ENCODE assay signal across 16 cellular contexts in genomic region chr9:72575673-72576072, GRCh38. TPM values are rescaled to one million over a fixed set of nuclear protein-coding genes. Genes with fewer than 3 reads are reported as not detected.
DNase-seq lines count a peak whose midpoint lies in the region; ATAC-seq and TF ChIP-seq lines count a peak whose summit lies in the region.
"Had no signal": no experiment of that assay in that cellular context is flagged by ENCODE, and none has a peak within 500 bp of the region (broad histone marks: within the 10 kb centered on the region; RNA-seq: fewer than 3 reads in every experiment).

No MANE protein-coding gene starts in this region.

- CTCF ChIA-PET in activated CD4-positive, alpha-beta memory T cell treated with anti-CD3 and anti-CD28 coated beads for 36 hours (lab: Charles Lee), result interaction anchor here (1.7 kb wide), 1 partner anchor 16 kb away, joined by 5 read pairs; no protein-coding TSS in a partner anchor
- CTCF ChIA-PET in activated CD4-positive, alpha-beta memory T cell treated with anti-CD3 and anti-CD28 coated beads, Interleukin-2, amount 10 ng/mL, durations not matched to agents 7 days and 5 days (lab: Charles Lee), result interaction anchor here (0.7 to 1.8 kb wide), 3 partner anchors 14 to 1380 kb away, joined by 3 to 4 read pairs (median 3); no protein-coding TSS in a partner anchor
- CTCF ChIA-PET in HEK293T (lab: Yijun Ruan, JAX), result interaction anchor here (0.5 kb wide), 1 partner anchor 21 kb away, joined by 8 read pairs; no protein-coding TSS in a partner anchor

- peak overlapping the region; percentile 52 for H3K4me3 ChIP-seq in psoas muscle
- no peak overlapping the region for H3K4me3 ChIP-seq in brain microvascular endothelial cell (ENCODE audit: low read depth, low read length)
- no peak overlapping the region for H3K4me3 ChIP-seq in thyroid gland (replicated peaks in 1 of 3)
- H3K4me3 ChIP-seq: GM12878 had no signal

- no peak for TF ChIP-seq POLR2A in thyroid gland (IDR thresholded peaks at IDR 0.05)

- intact Hi-C loops in activated CD4-positive, alpha-beta memory T cell treated with anti-CD3 and anti-CD28 coated beads for 36 hours (cut with micrococcal nuclease), result no loop called here
- intact Hi-C loops in psoas muscle (cut with DNase I) (loop anchor here (5.0 to 10.0 kb wide), 4 partner anchors 48 to 591 kb away; no protein-coding TSS in a partner anchor), thyroid gland (cut with DNase I) (no loop called here)

- DNase-seq in activated CD4-positive, alpha-beta memory T cell treated with anti-CD3 and anti-CD28 coated beads for 36 hours, result no peak
- no peak for DNase-seq in activated CD4-positive, alpha-beta memory T cell treated with anti-CD3 and anti-CD28 coated beads, Interleukin-2, amount 10 ng/mL, durations not matched to agents 7 days and 5 days
- DNase-seq in epithelial cell of prostate (ENCODE audit: low read depth, low spot score) (no peak), psoas muscle (no peak), brain microvascular endothelial cell (no peak), HEK293T (ENCODE audit: extremely low spot score) (no peak), thyroid gland (no peak)
- DNase-seq: Calu3, HFFc6, NCI-H1048, NCI-H2227 treated with DMSO at 0.1 percent for 48 hours, NCI-H526 treated with DMSO at 0.1 percent for 48 hours, OCI-M1 had no signal

- POLR2A ChIA-PET in activated CD4-positive, alpha-beta memory T cell treated with anti-CD3 and anti-CD28 coated beads for 36 hours (lab: Charles Lee), result interaction anchor here (0.8 to 1.1 kb wide), 2 partner anchors 13 to 48 kb away, joined by 3 read pairs; no protein-coding TSS in a partner anchor
- POLR2A ChIA-PET in activated CD4-positive, alpha-beta memory T cell treated with anti-CD3 and anti-CD28 coated beads, Interleukin-2, amount 10 ng/mL, durations not matched to agents 7 days and 5 days (lab: Charles Lee), result no interaction called here
- POLR2A ChIA-PET in HEK293T (lab: Yijun Ruan, JAX), result no interaction called here

- H3K9me3 Mint-ChIP-seq in activated CD4-positive, alpha-beta memory T cell treated with anti-CD3 and anti-CD28 coated beads for 36 hours, result no peaks in the 10 kb centered on the region
- H3K9me3 Mint-ChIP-seq in activated CD4-positive, alpha-beta memory T cell treated with anti-CD3 and anti-CD28 coated beads, Interleukin-2, amount 10 ng/mL, durations not matched to agents 7 days and 5 days, result no peaks in the 10 kb centered on the region
- H3K9me3 Mint-ChIP-seq: HFFc6 had no signal

- H3K36me3 Mint-ChIP-seq in activated CD4-positive, alpha-beta memory T cell treated with anti-CD3 and anti-CD28 coated beads for 36 hours, result no peaks in the 10 kb centered on the region
- no peaks in the 10 kb centered on the region for H3K36me3 Mint-ChIP-seq in activated CD4-positive, alpha-beta memory T cell treated with anti-CD3 and anti-CD28 coated beads, Interleukin-2, amount 10 ng/mL, durations not matched to agents 7 days and 5 days (ENCODE audit: low read depth)

- ATAC-seq in psoas muscle, result no peak
- ATAC-seq in GM19397 (IDR thresholded peaks at IDR 0.05; ENCODE audit: unreplicated experiment), result no peak
- ATAC-seq: GM12878 had no signal

- no peaks in the 10 kb centered on the region for H3K27me3 ChIP-seq in psoas muscle (ENCODE audit: insufficient read depth in 3 of 3, low read length in 2 of 3)
- no peaks in the 10 kb centered on the region for H3K27me3 ChIP-seq in brain microvascular endothelial cell (replicated peaks)
- H3K27me3 ChIP-seq in thyroid gland, result no peaks in the 10 kb centered on the region

- H3K27me3 Mint-ChIP-seq in activated CD4-positive, alpha-beta memory T cell treated with anti-CD3 and anti-CD28 coated beads for 36 hours, result peaks cover 2% of the 10 kb centered on the region
- no peaks in the 10 kb centered on the region for H3K27me3 Mint-ChIP-seq in activated CD4-positive, alpha-beta memory T cell treated with anti-CD3 and anti-CD28 coated beads, Interleukin-2, amount 10 ng/mL, durations not matched to agents 7 days and 5 days

- WGBS in psoas muscle, 3 donors, result 13 to 29% (median 15%) methylated on average over 1 of the region's 1 CpG
- 40 to 58% methylated on average over 1 of the region's 1 CpG for WGBS in thyroid gland, 2 donors

- H3K4me1 Mint-ChIP-seq in activated CD4-positive, alpha-beta memory T cell treated with anti-CD3 and anti-CD28 coated beads for 36 hours (ENCODE audit: low read depth), result peaks cover 19% of the 10 kb centered on the region
- H3K4me1 Mint-ChIP-seq in activated CD4-positive, alpha-beta memory T cell treated with anti-CD3 and anti-CD28 coated beads, Interleukin-2, amount 10 ng/mL, durations not matched to agents 7 days and 5 days, result peaks cover 19% of the 10 kb centered on the region

- TF ChIP-seq CTCF in psoas muscle (IDR thresholded peaks at IDR 0.05) (no peak), brain microvascular endothelial cell (IDR thresholded peaks at IDR 0.05; ENCODE audit: low read depth, low read length, missing control alignments) (no peak), thyroid gland (IDR thresholded peaks at IDR 0.05) (no peak)

- peak overlapping the region; percentile 88 for H3K27ac ChIP-seq in epithelial cell of prostate
- peak overlapping the region; percentile 87 for H3K27ac ChIP-seq in psoas muscle
- no peak overlapping the region for H3K27ac ChIP-seq in brain microvascular endothelial cell
- H3K27ac ChIP-seq in thyroid gland, result no peak overlapping the region

- H3K4me3 Mint-ChIP-seq in activated CD4-positive, alpha-beta memory T cell treated with anti-CD3 and anti-CD28 coated beads for 36 hours, result no peak overlapping the region
- no peak overlapping the region for H3K4me3 Mint-ChIP-seq in activated CD4-positive, alpha-beta memory T cell treated with anti-CD3 and anti-CD28 coated beads, Interleukin-2, amount 10 ng/mL, durations not matched to agents 7 days and 5 days
- H3K4me3 Mint-ChIP-seq: HFFc6 had no signal

- H3K27ac Mint-ChIP-seq in activated CD4-positive, alpha-beta memory T cell treated with anti-CD3 and anti-CD28 coated beads for 36 hours, result peak overlapping the region; percentile 19
- no peak overlapping the region for H3K27ac Mint-ChIP-seq in activated CD4-positive, alpha-beta memory T cell treated with anti-CD3 and anti-CD28 coated beads, Interleukin-2, amount 10 ng/mL, durations not matched to agents 7 days and 5 days

- H3K36me3 ChIP-seq in psoas muscle (ENCODE audit: insufficient read depth in 1 of 2, low read depth in 1 of 2) (no peaks in the 10 kb centered on the region), brain microvascular endothelial cell (replicated peaks) (no peaks in the 10 kb centered on the region), thyroid gland (no peaks in the 10 kb centered on the region)

- peaks cover 40% of the 10 kb centered on the region for H3K4me1 ChIP-seq in psoas muscle
- H3K4me1 ChIP-seq in thyroid gland, result peaks cover 16 to 28% of the 10 kb centered on the region in 2 donors

- H3K9me3 ChIP-seq in psoas muscle (no peaks in the 10 kb centered on the region), thyroid gland (no peaks in the 10 kb centered on the region)

- in situ Hi-C loops in brain microvascular endothelial cell (cut with HindIII; ENCODE audit: low pct_ligation_motif_present, low sequenced_read_pairs), result loop anchor here (25.0 kb wide), 1 partner anchor 213 kb away; the partner anchor contains the start of gene ZFAND5

TF ChIP-seq in HEK293T, 16 proteins besides CTCF, POLR2A, EP300 and RAD21:
- TF ChIP-seq BHLHE40 (IDR thresholded peaks at IDR 0.05; ENCODE audit: borderline replicate concordance) (no peak), FOXA1 (IDR thresholded peaks at IDR 0.05) (no peak), LEF1 (IDR thresholded peaks at IDR 0.05; ENCODE audit: borderline replicate concordance) (no peak), ARNT (IDR thresholded peaks at IDR 0.05) (no peak), NFRKB (IDR thresholded peaks at IDR 0.05) (no peak), SUZ12 (IDR thresholded peaks at IDR 0.05) (no peak), ZNF384 (IDR thresholded peaks at IDR 0.05) (no peak), ELF4 (IDR thresholded peaks at IDR 0.05) (no peak), L3MBTL2 (conservative IDR thresholded peaks at IDR 0.05) (no peak), FOXK2 (IDR thresholded peaks at IDR 0.05) (no peak), HDGF (IDR thresholded peaks at IDR 0.05; ENCODE audit: borderline replicate concordance) (no peak), SP1 (IDR thresholded peaks at IDR 0.05) (no peak), TARDBP (IDR thresholded peaks at IDR 0.05) (no peak), CTBP1 (IDR thresholded peaks at IDR 0.05; ENCODE audit: borderline replicate concordance) (no peak), FOXM1 (IDR thresholded peaks at IDR 0.05; ENCODE audit: borderline replicate concordance) (no peak), PKNOX1 (IDR thresholded peaks at IDR 0.05) (no peak)

RNA-seq across cellular contexts. Expression of gene TMC1, which starts 54.3 kb away (rescaled TPM):
- not detected for total RNA-seq in activated CD4-positive, alpha-beta memory T cell treated with anti-CD3 and anti-CD28 coated beads for 36 hours
- under 1 TPM in 1 of 2 experiments, not detected in 1; 0.28 TPM for total RNA-seq in activated CD4-positive, alpha-beta memory T cell treated with anti-CD3 and anti-CD28 coated beads, Interleukin-2, amount 10 ng/mL, durations not matched to agents 7 days and 5 days
- total RNA-seq in psoas muscle, result 1 to 10 TPM in 1 of 4 donors, under 1 TPM in 1, not detected in 2; 0.34 to 2.6 TPM
- under 1 TPM in 2 of 3 donors, not detected in 1; 0.05 to 0.08 TPM for polyA plus RNA-seq in psoas muscle
- total RNA-seq in thyroid gland, result under 1 TPM in 2 of 4 donors, not detected in 2; 0.11 to 0.13 TPM
- total RNA-seq: A172, Calu3 had no signal

Comparison
In these comparisons a context has a peak if more than half of its experiments do, and no peak if none do; other contexts are left out.
1. H3K27ac ChIP-seq: peak in epithelial cell of prostate (single experiment) and psoas muscle (single experiment); none in brain microvascular endothelial cell (single experiment) and thyroid gland (0 of 3).
2. intact Hi-C loops: an anchor here in psoas muscle (5.0 to 10.0 kb wide); none called in activated CD4-positive, alpha-beta memory T cell treated with anti-CD3 and anti-CD28 coated beads for 36 hours and thyroid gland.